10 cellular contexts compared by ENCODE assay signal in the genomic region with DNA sequence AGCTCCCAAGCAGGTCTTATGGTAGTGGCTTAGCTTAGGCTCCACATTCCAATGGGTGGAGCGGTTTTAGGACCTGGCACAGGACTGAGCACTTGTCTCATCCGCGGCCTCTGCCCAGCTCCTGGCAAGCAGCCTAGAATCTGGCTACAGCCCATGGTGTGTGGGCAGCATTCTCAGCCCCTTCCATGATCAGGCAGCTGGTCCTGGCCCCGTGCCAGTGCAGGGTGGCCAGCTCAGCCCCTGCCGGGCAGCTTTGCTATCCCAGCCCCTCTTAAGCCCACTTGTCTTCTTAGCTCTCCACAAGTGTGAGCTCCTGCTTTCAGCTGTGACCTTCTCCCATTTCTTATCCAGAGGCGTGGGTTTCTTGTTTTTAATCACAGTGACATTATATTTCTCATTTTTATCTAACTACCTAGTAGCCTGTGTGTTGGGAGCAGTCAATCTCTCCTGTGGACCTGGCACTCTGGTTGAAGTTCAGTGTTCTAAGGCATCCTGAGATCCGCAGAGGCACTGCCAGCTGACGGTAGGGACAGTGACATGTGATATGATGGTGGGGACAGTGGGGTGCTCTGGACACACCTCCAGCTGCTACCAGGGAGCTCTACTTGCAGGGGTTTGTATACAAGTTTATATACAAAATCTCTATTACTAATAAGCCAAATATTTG.
DNase-seq lines count a peak whose midpoint lies in the region; ATAC-seq and TF ChIP-seq lines count a peak whose summit lies in the region.
"Had no signal": no experiment of that assay in that cellular context is flagged by ENCODE, and none has a peak within 500 bp of the region (broad histone marks: within the 10 kb centered on the region; RNA-seq: fewer than 3 reads in every experiment).

No MANE protein-coding gene starts in this region.

- peak overlapping the region in 1 of 2 experiments; percentile 21; a peak in 1 of 4 replicates for H3K4me3 ChIP-seq in HCT116 (replicated peaks in 1 of 2; ENCODE audit: low read depth in 1 of 2, low read length in 2 of 2)
- no peak overlapping the region for H3K4me3 ChIP-seq in skeletal muscle cell (ENCODE audit: low read depth, low read length)

- H3K27ac ChIP-seq in HCT116 (ENCODE audit: low read depth, low read length) = peak overlapping the region; percentile 63
- H3K27ac ChIP-seq: KMS-11 had no signal

- peaks cover 24 to 32% of the 10 kb centered on the region in 2 experiments for H3K4me1 ChIP-seq in HCT116 (ENCODE audit: control insufficient read depth in 1 of 2, insufficient read depth in 2 of 2, low read length in 2 of 2)

- DNase-seq in HCT116 (ENCODE audit: low read depth, low spot score) (peak; percentile 44), RPMI8226 (peak; percentile 24), Right ventricle myocardium inferior (ENCODE audit: missing footprints) (peak; percentile 81), skeletal muscle cell (ENCODE audit: low read depth) (peak; percentile 38), SIG-M5 (lab: John Stamatoyannopoulos, UW) (no peak), MV-4-11 (lab: John Stamatoyannopoulos, UW) (no peak)
- DNase-seq in NK-92 treated with Interleukin-12 subunit alpha and Interleukin-12 subunit beta, amount 100 ng/mL, for 24 hours (lab: John Stamatoyannopoulos, UW) = no peak
- DNase-seq: stimulated activated naive CD4-positive, alpha-beta T cell had no signal

- CTCF ChIA-PET in HCT116 (lab: Charles Lee) = interaction anchor here (1.2 to 2.0 kb wide), 2 partner anchors 12 to 494 kb away, joined by 7 to 11 read pairs; no protein-coding TSS in a partner anchor

- ATAC-seq in HCT116 (peak; percentile 77), Right ventricle myocardium inferior (peak; percentile 95), HG03521 (IDR thresholded peaks at IDR 0.05; ENCODE audit: unreplicated experiment) (no peak)

- H3K36me3 ChIP-seq in HCT116 (ENCODE audit: control insufficient read depth in 1 of 2, insufficient read depth in 2 of 2, low read length in 2 of 2) = no peaks in the 10 kb centered on the region

- H3K9ac ChIP-seq in HCT116 (ENCODE audit: low read length) = peak overlapping the region; percentile 29; the same call in 1 of the 2 replicates
- H3K9ac ChIP-seq: KMS-11 had no signal

- POLR2A ChIA-PET in HCT116 (lab: Charles Lee) = no interaction called here

- no TSS peak for BruUV-seq in HCT116 (replicated peaks; lab: Mats Ljungman, UMichigan)

- H4K20me1 ChIP-seq in HCT116 (ENCODE audit: insufficient read depth) = no peaks in the 10 kb centered on the region

- no peak for TF ChIP-seq RAD21 in HCT116 (IDR thresholded peaks at IDR 0.05; ENCODE audit: low read depth)

- H2AFZ ChIP-seq in HCT116 (ENCODE audit: low read depth, low read length, poor library complexity, severe bottlenecking) = peak overlapping the region; percentile 60

- no peaks in the 10 kb centered on the region for H3K9me2 ChIP-seq in HCT116 (ENCODE audit: insufficient read depth)

- TF ChIP-seq CTCF in HCT116 (IDR thresholded peaks at IDR 0.05 in 2 of 3, conservative IDR thresholded peaks at IDR 0.05 in 1 of 3; ENCODE audit: borderline replicate concordance in 1 of 3, insufficient read depth in 1 of 3, low read depth in 2 of 3, low read length in 2 of 3) = no peak

- H3K4me2 ChIP-seq in HCT116 (ENCODE audit: low read length) = peak overlapping the region; percentile 79
- H3K4me2 ChIP-seq: KMS-11 had no signal

- no peak for TF ChIP-seq POLR2A in HCT116 (IDR thresholded peaks at IDR 0.05; ENCODE audit: borderline replicate concordance, extremely low read depth, insufficient read depth, insufficient read length)

- no peaks in the 10 kb centered on the region for H3K27me3 ChIP-seq in HCT116 (ENCODE audit: insufficient read depth, low read length)

- RAD21 ChIA-PET in HCT116 (lab: Charles Lee; ENCODE audit: low non-redundant PET in 1 of 2, low total read pairs in 2 of 2, uncharacterized antibody in 2 of 2, unreplicated experiment in 2 of 2) = interaction anchor here in 1 of 2 experiments (0.6 to 0.8 kb wide), 2 partner anchors 119 to 493 kb away, joined by 3 to 4 read pairs; no protein-coding TSS in a partner anchor

- H3K79me2 ChIP-seq in HCT116 (ENCODE audit: insufficient read depth, low read length) = no peaks in the 10 kb centered on the region

- no peaks in the 10 kb centered on the region for H3K9me3 ChIP-seq in HCT116 (ENCODE audit: control insufficient read depth in 1 of 2, insufficient read depth in 1 of 2, low read depth in 1 of 2, low read length in 2 of 2)

- intact Hi-C loops in HCT116 (cut with micrococcal nuclease) (no loop called here), Right ventricle myocardium inferior (cut with DNase I) (loop anchor here (10.0 kb wide), 1 partner anchor 353 kb away; no protein-coding TSS in a partner anchor)

TF ChIP-seq in HCT116, 20 proteins besides CTCF, POLR2A, EP300 and RAD21 (continues in another document):
- TF ChIP-seq, protein P1, sequence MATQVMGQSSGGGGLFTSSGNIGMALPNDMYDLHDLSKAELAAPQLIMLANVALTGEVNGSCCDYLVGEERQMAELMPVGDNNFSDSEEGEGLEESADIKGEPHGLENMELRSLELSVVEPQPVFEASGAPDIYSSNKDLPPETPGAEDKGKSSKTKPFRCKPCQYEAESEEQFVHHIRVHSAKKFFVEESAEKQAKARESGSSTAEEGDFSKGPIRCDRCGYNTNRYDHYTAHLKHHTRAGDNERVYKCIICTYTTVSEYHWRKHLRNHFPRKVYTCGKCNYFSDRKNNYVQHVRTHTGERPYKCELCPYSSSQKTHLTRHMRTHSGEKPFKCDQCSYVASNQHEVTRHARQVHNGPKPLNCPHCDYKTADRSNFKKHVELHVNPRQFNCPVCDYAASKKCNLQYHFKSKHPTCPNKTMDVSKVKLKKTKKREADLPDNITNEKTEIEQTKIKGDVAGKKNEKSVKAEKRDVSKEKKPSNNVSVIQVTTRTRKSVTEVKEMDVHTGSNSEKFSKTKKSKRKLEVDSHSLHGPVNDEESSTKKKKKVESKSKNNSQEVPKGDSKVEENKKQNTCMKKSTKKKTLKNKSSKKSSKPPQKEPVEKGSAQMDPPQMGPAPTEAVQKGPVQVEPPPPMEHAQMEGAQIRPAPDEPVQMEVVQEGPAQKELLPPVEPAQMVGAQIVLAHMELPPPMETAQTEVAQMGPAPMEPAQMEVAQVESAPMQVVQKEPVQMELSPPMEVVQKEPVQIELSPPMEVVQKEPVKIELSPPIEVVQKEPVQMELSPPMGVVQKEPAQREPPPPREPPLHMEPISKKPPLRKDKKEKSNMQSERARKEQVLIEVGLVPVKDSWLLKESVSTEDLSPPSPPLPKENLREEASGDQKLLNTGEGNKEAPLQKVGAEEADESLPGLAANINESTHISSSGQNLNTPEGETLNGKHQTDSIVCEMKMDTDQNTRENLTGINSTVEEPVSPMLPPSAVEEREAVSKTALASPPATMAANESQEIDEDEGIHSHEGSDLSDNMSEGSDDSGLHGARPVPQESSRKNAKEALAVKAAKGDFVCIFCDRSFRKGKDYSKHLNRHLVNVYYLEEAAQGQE (IDR thresholded peaks at IDR 0.05; ENCODE audit: low read depth) = no peak
- no peak for TF ChIP-seq SIN3A (IDR thresholded peaks at IDR 0.05; ENCODE audit: low read depth)
- TF ChIP-seq SRF (IDR thresholded peaks at IDR 0.05; ENCODE audit: low read depth) = no peak
- TF ChIP-seq, protein P2, sequence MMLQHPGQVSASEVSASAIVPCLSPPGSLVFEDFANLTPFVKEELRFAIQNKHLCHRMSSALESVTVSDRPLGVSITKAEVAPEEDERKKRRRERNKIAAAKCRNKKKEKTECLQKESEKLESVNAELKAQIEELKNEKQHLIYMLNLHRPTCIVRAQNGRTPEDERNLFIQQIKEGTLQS (IDR thresholded peaks at IDR 0.05) = no peak
- TF ChIP-seq, protein P3, sequence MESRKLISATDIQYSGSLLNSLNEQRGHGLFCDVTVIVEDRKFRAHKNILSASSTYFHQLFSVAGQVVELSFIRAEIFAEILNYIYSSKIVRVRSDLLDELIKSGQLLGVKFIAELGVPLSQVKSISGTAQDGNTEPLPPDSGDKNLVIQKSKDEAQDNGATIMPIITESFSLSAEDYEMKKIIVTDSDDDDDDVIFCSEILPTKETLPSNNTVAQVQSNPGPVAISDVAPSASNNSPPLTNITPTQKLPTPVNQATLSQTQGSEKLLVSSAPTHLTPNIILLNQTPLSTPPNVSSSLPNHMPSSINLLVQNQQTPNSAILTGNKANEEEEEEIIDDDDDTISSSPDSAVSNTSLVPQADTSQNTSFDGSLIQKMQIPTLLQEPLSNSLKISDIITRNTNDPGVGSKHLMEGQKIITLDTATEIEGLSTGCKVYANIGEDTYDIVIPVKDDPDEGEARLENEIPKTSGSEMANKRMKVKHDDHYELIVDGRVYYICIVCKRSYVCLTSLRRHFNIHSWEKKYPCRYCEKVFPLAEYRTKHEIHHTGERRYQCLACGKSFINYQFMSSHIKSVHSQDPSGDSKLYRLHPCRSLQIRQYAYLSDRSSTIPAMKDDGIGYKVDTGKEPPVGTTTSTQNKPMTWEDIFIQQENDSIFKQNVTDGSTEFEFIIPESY (IDR thresholded peaks at IDR 0.05; ENCODE audit: extremely low read depth, insufficient replicate concordance, low read length) = no peak
- TF ChIP-seq TCF7L2 (IDR thresholded peaks at IDR 0.05; ENCODE audit: borderline replicate concordance, extremely low read depth, insufficient read depth, insufficient read length) = no peak
- peak; percentile 49; the same call in 1 of the 2 replicates for TF ChIP-seq POLR2AphosphoS5 (IDR thresholded peaks at IDR 0.05; ENCODE audit: low read depth, low read length)
- no peak for TF ChIP-seq ZNF274 (IDR thresholded peaks at IDR 0.05; ENCODE audit: low read depth, low read length)
- TF ChIP-seq ZFX (IDR thresholded peaks at IDR 0.05) = no peak
- TF ChIP-seq CEBPB (IDR thresholded peaks at IDR 0.05; ENCODE audit: low read depth) = no peak
- peak; percentile 55; the same call in 1 of the 2 replicates for TF ChIP-seq SP1 (IDR thresholded peaks at IDR 0.05; ENCODE audit: low read depth)
- no peak for TF ChIP-seq EZH2phosphoT487 (IDR thresholded peaks at IDR 0.05; ENCODE audit: borderline replicate concordance)
- no peak for TF ChIP-seq EZH2 (IDR thresholded peaks at IDR 0.05)
- TF ChIP-seq ELF1 (IDR thresholded peaks at IDR 0.05; ENCODE audit: borderline replicate concordance, low read depth) = no peak
- peak; percentile 51; the same call in 1 of the 2 replicates for TF ChIP-seq CBX3 (IDR thresholded peaks at IDR 0.05; ENCODE audit: low read depth)
- TF ChIP-seq FOSL1 (IDR thresholded peaks at IDR 0.05; ENCODE audit: low read depth) = peak; percentile 54
- TF ChIP-seq, protein P4, sequence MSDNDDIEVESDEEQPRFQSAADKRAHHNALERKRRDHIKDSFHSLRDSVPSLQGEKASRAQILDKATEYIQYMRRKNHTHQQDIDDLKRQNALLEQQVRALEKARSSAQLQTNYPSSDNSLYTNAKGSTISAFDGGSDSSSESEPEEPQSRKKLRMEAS (IDR thresholded peaks at IDR 0.05) = 0 out of 2 replicates have a peak, but pooled peaks have one; percentile 29
- TF ChIP-seq JUND (IDR thresholded peaks at IDR 0.05) = peak; percentile 42; the same call in 1 of the 2 replicates
- TF ChIP-seq YY1 (IDR thresholded peaks at IDR 0.05; ENCODE audit: extremely low read depth, insufficient replicate concordance, low read depth, low read length) = no peak

Comparison
In these comparisons a context has a peak if more than half of its experiments do, and no peak if none do; other contexts are left out.
1. DNase-seq: peak in HCT116 (single experiment), RPMI8226 (single experiment), Right ventricle myocardium inferior (single experiment) and skeletal muscle cell (single experiment); none in SIG-M5 (single experiment), NK-92 treated with Interleukin-12 subunit alpha and Interleukin-12 subunit beta, amount 100 ng/mL, for 24 hours (single experiment) and MV-4-11 (single experiment).